8 cellular contexts compared by ENCODE assay signal in genomic region chr14:34546275-34547135, GRCh38. TPM values are rescaled to one million over a fixed set of nuclear protein-coding genes. Genes with fewer than 3 reads are reported as not detected.
DNase-seq lines count a peak whose midpoint lies in the region; ATAC-seq and TF ChIP-seq lines count a peak whose summit lies in the region.
"Not testable (repeated sequence)": the region's sequence is repeated elsewhere in the genome, so short reads cannot be mapped to it uniquely, and the experiment has no call there.

No MANE protein-coding gene starts in this region.

- H3K9ac ChIP-seq in DND-41 (ENCODE audit: low read depth, low read length) = not testable (repeated sequence)

- H3K36me3 Mint-ChIP-seq in activated CD8-positive, alpha-beta T cell treated with anti-CD3 and anti-CD28 coated beads for 36 hours (ENCODE audit: low read depth) = not testable (repeated sequence)

- H3K4me3 Mint-ChIP-seq in activated CD8-positive, alpha-beta T cell treated with anti-CD3 and anti-CD28 coated beads for 36 hours = not testable (repeated sequence)

- not testable (repeated sequence) for H2AFZ ChIP-seq in DND-41 (ENCODE audit: low read depth, low read length)

- H3K27me3 ChIP-seq in DND-41 (ENCODE audit: insufficient read depth, low read length, poor library complexity); gastrocnemius medialis: not testable (repeated sequence)

- H3K36me3 ChIP-seq in DND-41 (ENCODE audit: insufficient read depth, low read length); gastrocnemius medialis: not testable (repeated sequence)

- H3K4me2 ChIP-seq in DND-41 (ENCODE audit: insufficient read depth, low read length) = not testable (repeated sequence)

- H3K27ac ChIP-seq in DND-41 (ENCODE audit: low read length); gastrocnemius medialis: not testable (repeated sequence)

- POLR2A ChIA-PET in activated CD8-positive, alpha-beta T cell treated with anti-CD3 and anti-CD28 coated beads for 36 hours (lab: Charles Lee) = not testable (repeated sequence)

- not testable (repeated sequence) for H3K27me3 Mint-ChIP-seq in activated CD8-positive, alpha-beta T cell treated with anti-CD3 and anti-CD28 coated beads for 36 hours

- H3K4me1 ChIP-seq in DND-41 (ENCODE audit: insufficient read depth, low read length) = peaks cover 19% of the 10 kb centered on the region
- not testable (repeated sequence) for H3K4me1 ChIP-seq in gastrocnemius medialis

- in situ Hi-C loops in gastrocnemius medialis (cut with MboI; ENCODE audit: low sequenced_read_pairs in 4 of 4) = not testable (repeated sequence)

- H3K4me1 Mint-ChIP-seq in activated CD8-positive, alpha-beta T cell treated with anti-CD3 and anti-CD28 coated beads for 36 hours (ENCODE audit: low read depth) = not testable (repeated sequence)

- H3K9me3 Mint-ChIP-seq in activated CD8-positive, alpha-beta T cell treated with anti-CD3 and anti-CD28 coated beads for 36 hours = not testable (repeated sequence)

- H3K27ac Mint-ChIP-seq in activated CD8-positive, alpha-beta T cell treated with anti-CD3 and anti-CD28 coated beads for 36 hours = not testable (repeated sequence)

- not testable (repeated sequence) for H3K4me3 ChIP-seq in DND-41 (ENCODE audit: low read depth in 1 of 2, low read length in 2 of 2); gastrocnemius medialis

- CTCF ChIA-PET in activated CD8-positive, alpha-beta T cell treated with anti-CD3 and anti-CD28 coated beads for 36 hours (lab: Charles Lee) = not testable (repeated sequence)

- TF ChIP-seq CTCF in DND-41 (IDR thresholded peaks at IDR 0.05; ENCODE audit: borderline replicate concordance, extremely low read depth, low read length, poor library complexity, severe bottlenecking); activated CD8-positive, alpha-beta T cell treated with anti-CD3 and anti-CD28 coated beads for 36 hours (IDR thresholded peaks at IDR 0.05); gastrocnemius medialis (IDR thresholded peaks at IDR 0.05 in 4 of 5, conservative IDR thresholded peaks at IDR 0.05 in 1 of 5): not testable (repeated sequence)

- peak; percentile 79 for ATAC-seq in DND-41 (ENCODE audit: insufficient read depth, low read depth)
- peak; percentile 75 for ATAC-seq in GM19043 (IDR thresholded peaks at IDR 0.05; ENCODE audit: low read depth, unreplicated experiment)
- ATAC-seq in GM21619 (IDR thresholded peaks at IDR 0.05; ENCODE audit: unreplicated experiment) = peak; percentile 75
- ATAC-seq in HG02970 (IDR thresholded peaks at IDR 0.05; ENCODE audit: low FRiP score, unreplicated experiment) = peak; percentile 54
- peak; percentile 54 for ATAC-seq in HG03457 (IDR thresholded peaks at IDR 0.05; ENCODE audit: unreplicated experiment)
- ATAC-seq in activated CD8-positive, alpha-beta T cell treated with anti-CD3 and anti-CD28 coated beads for 36 hours = peak; percentile 80
- peak; percentile 95 for ATAC-seq in Right ventricle myocardium superior (ENCODE audit: poor library complexity)
- ATAC-seq in gastrocnemius medialis = peak; percentile 83 to 86

- TF ChIP-seq POLR2A in gastrocnemius medialis (IDR thresholded peaks at IDR 0.05) = not testable (repeated sequence)

- H4K20me1 ChIP-seq in DND-41 (ENCODE audit: insufficient read depth, low read length) = not testable (repeated sequence)

- H3K9me3 ChIP-seq in DND-41 (ENCODE audit: insufficient read depth, low read length, severe bottlenecking); gastrocnemius medialis: not testable (repeated sequence)

- not testable (repeated sequence) for DNase-seq in DND-41; activated CD8-positive, alpha-beta T cell treated with anti-CD3 and anti-CD28 coated beads for 36 hours; Right ventricle myocardium superior; gastrocnemius medialis

- intact Hi-C loops in activated CD8-positive, alpha-beta T cell treated with anti-CD3 and anti-CD28 coated beads for 36 hours (cut with micrococcal nuclease); Right ventricle myocardium superior (cut with DNase I); gastrocnemius medialis (cut with DNase I; ENCODE audit: low total_unique reads): not testable (repeated sequence)

- not testable (repeated sequence) for H3K79me2 ChIP-seq in DND-41 (ENCODE audit: insufficient read depth, low read length)

RNA-seq across cellular contexts. Expression of gene EAPP, which starts 7.0 kb away (rescaled TPM):
- 10 to 100 TPM; 29.9 to 32.0 TPM for total RNA-seq in activated CD8-positive, alpha-beta T cell treated with anti-CD3 and anti-CD28 coated beads for 36 hours
- total RNA-seq in Right ventricle myocardium superior = 17.8 TPM
- 10 to 100 TPM; 25.6 to 35.7 (median 28.0) TPM for total RNA-seq in gastrocnemius medialis
